ENCODE assay signal across 9 cellular contexts in the genomic region with DNA sequence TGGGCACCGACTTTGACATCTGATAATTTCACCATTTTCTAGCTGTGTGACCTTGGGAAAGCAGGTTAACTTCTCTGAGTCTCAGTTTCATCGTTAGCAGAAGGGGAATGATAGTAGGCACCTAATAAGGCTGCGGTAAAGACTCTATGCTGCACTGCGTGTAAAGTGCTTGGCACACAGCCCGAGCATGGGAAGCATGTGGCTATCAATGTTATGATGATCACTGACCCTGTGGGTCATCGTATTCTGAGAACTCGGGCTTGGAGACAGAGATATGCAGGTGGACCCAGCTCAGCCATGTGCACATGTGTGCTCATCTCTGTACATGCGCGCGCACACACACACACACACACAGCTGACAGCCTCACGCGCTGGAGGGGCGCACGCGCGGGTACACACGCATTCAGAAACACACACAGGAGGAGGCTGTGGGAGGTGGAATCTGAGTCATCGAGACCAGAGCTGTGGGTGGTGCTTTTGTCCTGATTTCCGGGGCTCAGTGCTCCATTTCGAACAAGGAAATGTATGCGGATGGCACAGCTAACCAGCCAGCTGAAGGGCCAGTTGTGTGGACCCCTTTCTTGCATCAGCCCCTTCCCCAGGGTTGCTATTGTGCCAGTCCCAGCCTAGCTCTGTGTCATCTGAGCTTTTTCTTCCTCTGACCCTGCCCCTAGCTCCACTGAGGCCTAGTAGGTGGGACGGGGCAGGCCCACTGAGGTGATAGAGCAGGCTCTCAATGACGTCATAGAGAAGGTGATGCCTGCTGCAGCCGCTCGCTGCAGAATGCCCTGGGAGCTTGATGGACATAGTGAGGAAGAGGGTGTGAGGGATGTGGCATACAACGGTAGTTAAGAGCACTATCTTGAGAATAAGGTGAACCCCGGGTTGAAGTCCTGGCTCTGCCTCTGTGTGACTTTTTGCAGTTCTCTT. TPM values are rescaled to one million over a fixed set of nuclear protein-coding genes. Genes with fewer than 3 reads are reported as not detected.
A peak's percentile ranks its signal among the peaks of the same experiment; 100 is the strongest.
DNase-seq lines count a peak whose midpoint lies in the region; ATAC-seq, FAIRE-seq and TF ChIP-seq lines count a peak whose summit lies in the region.
"Had no signal": no experiment of that assay in that cellular context is flagged by ENCODE, and none has a peak within 500 bp of the region (broad histone marks: within the 10 kb centered on the region; RNA-seq: fewer than 3 reads in every experiment).

No MANE protein-coding gene starts in this region.

- no peak for FAIRE-seq in frontal cortex (lab: Jason Lieb, UNC)

- CTCF ChIA-PET in activated CD4-positive, alpha-beta memory T cell treated with anti-CD3 and anti-CD28 coated beads, Interleukin-2, amount 10 ng/mL, durations not matched to agents 7 days and 5 days (lab: Charles Lee): interaction anchor here (0.9 to 7.1 kb wide), 47 partner anchors 9 to 452 kb away, joined by 3 to 214 read pairs (median 5); a partner anchor contains a TSS

- peak overlapping the region; percentile 85 for H3K27ac Mint-ChIP-seq in activated CD4-positive, alpha-beta memory T cell treated with anti-CD3 and anti-CD28 coated beads, Interleukin-2, amount 10 ng/mL, durations not matched to agents 7 days and 5 days

- H3K36me3 Mint-ChIP-seq in activated CD4-positive, alpha-beta memory T cell treated with anti-CD3 and anti-CD28 coated beads, Interleukin-2, amount 10 ng/mL, durations not matched to agents 7 days and 5 days (ENCODE audit: low read depth): no peaks in the 10 kb centered on the region

- POLR2A ChIA-PET in activated CD4-positive, alpha-beta memory T cell treated with anti-CD3 and anti-CD28 coated beads, Interleukin-2, amount 10 ng/mL, durations not matched to agents 7 days and 5 days (lab: Charles Lee): interaction anchor here (0.8 to 4.7 kb wide), 19 partner anchors 10 to 373 kb away, joined by 3 to 49 read pairs (median 4); a partner anchor contains a TSS

- ATAC-seq in GM18907 (IDR thresholded peaks at IDR 0.05; ENCODE audit: unreplicated experiment): no peak
- no peak for ATAC-seq in HG02678 (IDR thresholded peaks at IDR 0.05; ENCODE audit: unreplicated experiment)
- ATAC-seq in GM21529 (IDR thresholded peaks at IDR 0.05; ENCODE audit: unreplicated experiment): no peak

- H3K27me3 Mint-ChIP-seq in activated CD4-positive, alpha-beta memory T cell treated with anti-CD3 and anti-CD28 coated beads, Interleukin-2, amount 10 ng/mL, durations not matched to agents 7 days and 5 days: peaks cover 31% of the 10 kb centered on the region

- H3K4me3 Mint-ChIP-seq in activated CD4-positive, alpha-beta memory T cell treated with anti-CD3 and anti-CD28 coated beads, Interleukin-2, amount 10 ng/mL, durations not matched to agents 7 days and 5 days: peak overlapping the region; percentile 60

- DNase-seq in MV-4-11 (lab: John Stamatoyannopoulos, UW): peak; percentile 85
- peak; percentile 86 for DNase-seq in activated CD4-positive, alpha-beta memory T cell treated with anti-CD3 and anti-CD28 coated beads, Interleukin-2, amount 10 ng/mL, durations not matched to agents 7 days and 5 days
- peak; percentile 57 for DNase-seq in epithelial cell of esophagus (ENCODE audit: low read depth)
- peak; percentile 35 for DNase-seq in stimulated activated CD8-positive, alpha-beta memory T cell treated with anti-CD3 and anti-CD28 coated beads, Interleukin-12 subunit alpha, Interleukin-12 subunit beta, amount 100 ng/mL, for 1 hour (ENCODE audit: low read depth)
- no peak for DNase-seq in frontal cortex (ENCODE audit: low spot score in 2 of 2)

- no peak for TF ChIP-seq CTCF in epithelial cell of esophagus (IDR thresholded peaks at IDR 0.05; ENCODE audit: insufficient read depth, low read depth, low read length, missing control alignments)

- peaks cover 34% of the 10 kb centered on the region for H3K4me1 Mint-ChIP-seq in activated CD4-positive, alpha-beta memory T cell treated with anti-CD3 and anti-CD28 coated beads, Interleukin-2, amount 10 ng/mL, durations not matched to agents 7 days and 5 days

- H3K9me3 Mint-ChIP-seq in activated CD4-positive, alpha-beta memory T cell treated with anti-CD3 and anti-CD28 coated beads, Interleukin-2, amount 10 ng/mL, durations not matched to agents 7 days and 5 days: no peaks in the 10 kb centered on the region
- H3K9me3 Mint-ChIP-seq: dendritic cell treated with granulocyte-macrophage colony-stimulating factor and Interleukin-4, amounts not matched to agents 40 ng/mL and 50 ng/mL, for 4 days had no signal

- H3K4me3 ChIP-seq in epithelial cell of esophagus (ENCODE audit: low read length): no peak overlapping the region

RNA-seq across cellular contexts. Expression of a gene that starts 11.2 kb away (rescaled TPM):
- total RNA-seq in activated CD4-positive, alpha-beta memory T cell treated with anti-CD3 and anti-CD28 coated beads, Interleukin-2, amount 10 ng/mL, durations not matched to agents 7 days and 5 days: 10 to 100 TPM; 13.6 to 13.9 TPM
- total RNA-seq in frontal cortex: 2.4 TPM

RNA-seq across cellular contexts. Expression of a gene that starts 42.0 kb away (rescaled TPM):
- total RNA-seq in activated CD4-positive, alpha-beta memory T cell treated with anti-CD3 and anti-CD28 coated beads, Interleukin-2, amount 10 ng/mL, durations not matched to agents 7 days and 5 days: 10 to 100 TPM; 69.8 to 71.8 TPM
- total RNA-seq in frontal cortex: 0.82 TPM

RNA-seq across cellular contexts. Expression of a gene that starts 56.4 kb away (rescaled TPM):
- total RNA-seq in activated CD4-positive, alpha-beta memory T cell treated with anti-CD3 and anti-CD28 coated beads, Interleukin-2, amount 10 ng/mL, durations not matched to agents 7 days and 5 days: 10 to 100 TPM; 18.8 to 19.4 TPM
- 7.3 TPM for total RNA-seq in frontal cortex

RNA-seq across cellular contexts. Expression of a gene that starts 56.5 kb away (rescaled TPM):
- 10 to 100 TPM; 72.0 to 77.9 TPM for total RNA-seq in activated CD4-positive, alpha-beta memory T cell treated with anti-CD3 and anti-CD28 coated beads, Interleukin-2, amount 10 ng/mL, durations not matched to agents 7 days and 5 days
- total RNA-seq in frontal cortex: 44.8 TPM

Comparison
In these comparisons a context has a peak if more than half of its experiments do, and no peak if none do; other contexts are left out.
1. DNase-seq: peak in MV-4-11 (single experiment), activated CD4-positive, alpha-beta memory T cell treated with anti-CD3 and anti-CD28 coated beads, Interleukin-2, amount 10 ng/mL, durations not matched to agents 7 days and 5 days (single experiment), epithelial cell of esophagus (single experiment) and stimulated activated CD8-positive, alpha-beta memory T cell treated with anti-CD3 and anti-CD28 coated beads, Interleukin-12 subunit alpha, Interleukin-12 subunit beta, amount 100 ng/mL, for 1 hour (single experiment); none in frontal cortex (0 of 2).
2. RNA of a gene that starts 42.0 kb away (total RNA-seq): 69.8 to 71.8 TPM in activated CD4-positive, alpha-beta memory T cell treated with anti-CD3 and anti-CD28 coated beads, Interleukin-2, amount 10 ng/mL, durations not matched to agents 7 days and 5 days; 0.82 TPM in frontal cortex (single experiment); every median in the first group is over 10 times any median in the second.